In genomic region chr1:113872219-113872934, GRCh38 we compare ENCODE assay signal across 10 cellular contexts. TPM values are rescaled to one million over a fixed set of nuclear protein-coding genes. Genes with fewer than 3 reads are reported as not detected.
DNase-seq lines count a peak whose midpoint lies in the region; ATAC-seq and TF ChIP-seq lines count a peak whose summit lies in the region.
"Had no signal": no experiment of that assay in that cellular context is flagged by ENCODE, and none has a peak within 500 bp of the region (broad histone marks: within the 10 kb centered on the region; RNA-seq: fewer than 3 reads in every experiment).

No MANE protein-coding gene starts in this region.

- H4K20me1 ChIP-seq in KMS-11 (ENCODE audit: insufficient read depth): no peaks in the 10 kb centered on the region

- H3K4me3 ChIP-seq in KMS-11 (IDR thresholded peaks at IDR 0.05; ENCODE audit: insufficient read depth, low read depth, low read length) (no peak overlapping the region), adipocyte (ENCODE audit: low read length) (peak overlapping the region; percentile 51), psoas muscle (no peak overlapping the region)

- no peak for TF ChIP-seq CTCF in KMS-11 (conservative IDR thresholded peaks at IDR 0.05; ENCODE audit: low read depth, low read length)
- no peak for TF ChIP-seq CTCF in psoas muscle (IDR thresholded peaks at IDR 0.05)

- H3K36me3 ChIP-seq in KMS-11 (ENCODE audit: insufficient read depth) (no peaks in the 10 kb centered on the region), adipocyte (ENCODE audit: control insufficient read depth, insufficient read depth, low read length, severe bottlenecking) (no peaks in the 10 kb centered on the region), psoas muscle (ENCODE audit: insufficient read depth in 1 of 2, low read depth in 1 of 2) (no peaks in the 10 kb centered on the region)

- peak overlapping the region; percentile 63 for H3K4me2 ChIP-seq in KMS-11

- H3K9ac ChIP-seq in KMS-11 (peak overlapping the region; percentile 91), adipocyte (ENCODE audit: low read length) (no peak overlapping the region)

- H3K9me3 ChIP-seq in adipocyte (ENCODE audit: control insufficient read depth, low read length) (no peaks in the 10 kb centered on the region), psoas muscle (no peaks in the 10 kb centered on the region)

- peak overlapping the region; percentile 58 for H2AFZ ChIP-seq in KMS-11 (ENCODE audit: low read depth)

- ATAC-seq in GM19395 (IDR thresholded peaks at IDR 0.05; ENCODE audit: unreplicated experiment) (peak; percentile 12), psoas muscle (no peak), HG02981 (IDR thresholded peaks at IDR 0.05; ENCODE audit: unreplicated experiment) (no peak)

- intact Hi-C loops in psoas muscle (cut with DNase I): no loop called here

- H3K4me1 ChIP-seq in KMS-11 (ENCODE audit: low read depth, poor library complexity, severe bottlenecking): peaks cover 76% of the 10 kb centered on the region
- H3K4me1 ChIP-seq in adipocyte (ENCODE audit: control insufficient read depth, insufficient read depth, low read length): peaks cover 27% of the 10 kb centered on the region
- H3K4me1 ChIP-seq in psoas muscle: no peaks in the 10 kb centered on the region

- H3K27me3 ChIP-seq in KMS-11 (ENCODE audit: insufficient read depth, low read depth): no peaks in the 10 kb centered on the region
- H3K27me3 ChIP-seq in adipocyte (replicated peaks; ENCODE audit: control insufficient read depth, insufficient read depth, low read length): no peaks in the 10 kb centered on the region
- no peaks in the 10 kb centered on the region for H3K27me3 ChIP-seq in psoas muscle (ENCODE audit: insufficient read depth in 3 of 3, low read length in 2 of 3)

- H3K27ac ChIP-seq in KMS-11: peak overlapping the region; percentile 92
- H3K27ac ChIP-seq in psoas muscle: peak overlapping the region; percentile 30

- peak; percentile 36 for DNase-seq in adipocyte (ENCODE audit: low read depth)
- DNase-seq in psoas muscle: no peak
- no peak for DNase-seq in putamen (ENCODE audit: low spot score)
- DNase-seq in Ammon's horn (ENCODE audit: low spot score): no peak
- no peak for DNase-seq in NCI-H2081 (lab: John Stamatoyannopoulos, UW)
- DNase-seq: retina, SW 1271 had no signal

- H3K79me2 ChIP-seq in KMS-11 (ENCODE audit: insufficient read depth, low read depth): peaks cover 21% of the 10 kb centered on the region

RNA-seq across cellular contexts. Expression of gene PTPN22, which starts 0.9 kb away (rescaled TPM):
- under 1 TPM; 0.39 to 0.71 (median 0.56) TPM for total RNA-seq in psoas muscle
- under 1 TPM; 0.10 to 0.15 (median 0.10) TPM for polyA plus RNA-seq in psoas muscle

RNA-seq across cellular contexts. Expression of gene BCL2L15, which starts 15.0 kb away (rescaled TPM):
- total RNA-seq in psoas muscle: under 1 TPM; 0.05 to 0.44 (median 0.35) TPM
- under 1 TPM; 0.03 to 0.26 (median 0.06) TPM for polyA plus RNA-seq in psoas muscle

RNA-seq across cellular contexts. Expression of gene AP4B1, which starts 32.2 kb away (rescaled TPM):
- 10 to 100 TPM in 1 of 4 donors, 1 to 10 TPM in 3; 6.8 to 12.0 (median 9.3) TPM for total RNA-seq in psoas muscle
- 10 to 100 TPM in 2 of 3 donors, 1 to 10 TPM in 1; 8.8 to 16.1 (median 11.4) TPM for polyA plus RNA-seq in psoas muscle

RNA-seq across cellular contexts. Expression of gene DCLRE1B, which starts 32.7 kb away (rescaled TPM):
- 1 to 10 TPM; 1.8 to 2.3 (median 2.1) TPM for total RNA-seq in psoas muscle
- 1 to 10 TPM; 1.2 to 2.6 (median 2.5) TPM for polyA plus RNA-seq in psoas muscle

RNA-seq across cellular contexts. Expression of gene HIPK1, which starts 56.7 kb away (rescaled TPM):
- total RNA-seq in psoas muscle: 10 to 100 TPM; 56.0 to 80.6 (median 65.3) TPM
- polyA plus RNA-seq in psoas muscle: 10 to 100 TPM; 16.8 to 56.0 (median 18.4) TPM
